23 cellular contexts compared by ENCODE assay signal in the genomic region with DNA sequence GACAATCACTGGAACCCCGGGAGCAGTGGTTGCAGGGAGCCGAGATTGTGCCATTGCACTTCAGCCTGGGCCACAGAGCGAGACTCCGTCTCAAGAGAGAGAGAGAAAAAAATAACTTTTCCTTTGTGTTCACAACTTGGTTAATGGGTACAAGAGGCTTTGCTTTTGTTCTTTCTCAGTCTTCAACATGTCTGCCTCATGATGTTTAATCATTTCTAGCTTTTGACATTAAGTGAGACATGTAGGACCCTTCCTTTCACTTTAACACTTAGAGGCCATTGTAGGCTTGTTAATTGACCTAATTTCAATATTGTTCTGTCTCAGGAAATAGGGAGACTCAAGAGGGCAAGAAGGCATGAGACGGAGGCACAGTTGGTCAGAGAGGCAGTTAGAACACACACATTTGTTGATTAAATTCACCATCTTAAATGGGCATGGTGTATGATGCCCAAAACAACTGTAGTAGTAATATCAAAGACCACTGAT.
"Had no signal": no experiment of that assay in that cellular context is flagged by ENCODE, and none has a peak within 500 bp of the region (broad histone marks: within the 10 kb centered on the region; RNA-seq: fewer than 3 reads in every experiment).

No MANE protein-coding gene starts in this region.

- H3K27me3 Mint-ChIP-seq: activated B cell treated with CpG ODN at 0.5 μM for 24 hours; activated naive CD8-positive, alpha-beta T cell had no signal

- H3K9me3 ChIP-seq: colonic mucosa, right atrium auricular region, tibial nerve, vagina had no signal

- H3K79me2 ChIP-seq: hepatocyte had no signal

- H3K4me1 Mint-ChIP-seq: nephron had no signal

- H3K4me1 ChIP-seq: colonic mucosa, right atrium auricular region, vagina had no signal

- H3K4me2 ChIP-seq: hepatocyte had no signal

- H3K27ac Mint-ChIP-seq: activated B cell treated with CpG ODN at 0.5 μM for 24 hours; activated CD8-positive, alpha-beta T cell treated with anti-CD3 and anti-CD28 coated beads, Interleukin-2, amount 10 ng/mL, durations not matched to agents 7 days and 5 days; activated naive CD8-positive, alpha-beta T cell; nephron had no signal

- H3K4me3 Mint-ChIP-seq: activated B cell treated with CpG ODN at 0.5 μM for 24 hours; activated CD8-positive, alpha-beta T cell treated with anti-CD3 and anti-CD28 coated beads, Interleukin-2, amount 10 ng/mL, durations not matched to agents 7 days and 5 days; activated naive CD8-positive, alpha-beta T cell; nephron had no signal

- FAIRE-seq: keratinocyte had no signal

- H3K36me3 ChIP-seq: colonic mucosa, right atrium auricular region, vagina had no signal

- H3K9me3 Mint-ChIP-seq: activated B cell treated with CpG ODN at 0.5 μM for 24 hours, nephron had no signal

- H3K27me3 ChIP-seq: colonic mucosa, hepatocyte, right atrium auricular region, tibial nerve, vagina had no signal

- DNase-seq: activated B cell treated with CpG ODN at 0.5 μM for 24 hours; activated CD4-positive, alpha-beta T cell treated with anti-CD3 and anti-CD28 coated beads for 48 hours; activated CD8-positive, alpha-beta memory T cell treated with anti-CD3 and anti-CD28 coated beads, Interleukin-2, amount 50 U/mL, for 4 hours; activated CD8-positive, alpha-beta T cell treated with anti-CD3 and anti-CD28 coated beads, Interleukin-2, amount 10 ng/mL, durations not matched to agents 7 days and 5 days; activated gamma-delta T cell treated with Interleukin-2 at 50 U/mL for 16 hours; amniotic stem cell; central memory CD4-positive, alpha-beta T cell; colonic mucosa; left ventricle myocardium superior; occipital lobe; stimulated activated CD4-positive, alpha-beta T cell treated with anti-CD3 and anti-CD28 coated beads, Interleukin-15, amount 100 ng/mL, for 24 hours; stimulated activated CD4-positive, alpha-beta T cell treated with anti-CD3 and anti-CD28 coated beads, Interleukin-4, amount 100 ng/mL, for 1 hour; stimulated activated naive CD4-positive, alpha-beta T cell; substantia nigra had no signal

- ATAC-seq: activated CD8-positive, alpha-beta T cell treated with anti-CD3 and anti-CD28 coated beads, Interleukin-2, amount 10 ng/mL, durations not matched to agents 7 days and 5 days; esophagus mucosa; left ventricle myocardium superior had no signal

- H3K27ac ChIP-seq: colonic mucosa, hepatocyte, right atrium auricular region, skin epidermis, tibial nerve, vagina had no signal

- H2AFZ ChIP-seq: hepatocyte had no signal

- H3K4me3 ChIP-seq: colonic mucosa, hepatocyte, right atrium auricular region, skin epidermis, tibial nerve, vagina had no signal

- H3K36me3 Mint-ChIP-seq: activated naive CD8-positive, alpha-beta T cell had no signal
